1 cellular context compared by ENCODE assay signal in the genomic region with DNA sequence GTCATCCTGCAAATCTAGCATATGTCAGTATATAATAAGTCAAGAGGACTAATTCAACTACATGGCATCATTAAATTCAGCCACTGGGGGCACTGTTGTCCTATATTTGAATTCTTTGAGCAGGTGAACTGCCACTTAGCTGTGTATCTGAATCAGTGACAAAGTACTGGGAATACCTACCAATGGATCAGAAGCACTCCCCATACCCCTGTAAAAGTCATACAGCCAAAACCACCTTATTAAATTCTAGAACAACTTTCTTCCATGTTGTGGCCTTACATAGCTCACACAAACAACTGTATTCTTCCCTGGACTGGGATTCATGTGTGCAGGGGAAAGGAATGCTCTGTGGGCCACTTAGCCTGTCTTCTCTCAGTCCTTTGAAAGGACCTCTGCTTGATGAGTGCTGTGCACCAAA.
A peak's percentile ranks its signal among the peaks of the same experiment; 100 is the strongest.
TF ChIP-seq lines count a peak whose summit lies in the region.

No MANE protein-coding gene starts in this region.

TF ChIP-seq in H1, 55 proteins besides CTCF, POLR2A, EP300 and RAD21:
- TF ChIP-seq E2F6 (IDR thresholded peaks at IDR 0.05): 0 out of 2 replicates have a peak, but pooled peaks have one; percentile 13
- no peak for TF ChIP-seq FOSL1 (IDR thresholded peaks at IDR 0.05; ENCODE audit: insufficient read depth, low read depth, low read length)
- TF ChIP-seq SIRT6 (IDR thresholded peaks at IDR 0.05; ENCODE audit: low read length): no peak
- TF ChIP-seq KDM4A (IDR thresholded peaks at IDR 0.05; ENCODE audit: low read depth, low read length, severe bottlenecking): no peak
- TF ChIP-seq SRF (IDR thresholded peaks at IDR 0.05; ENCODE audit: low read depth, low read length): no peak
